In genomic region chr5:115351356-115352195, GRCh38 we compare ENCODE assay signal across 18 cellular contexts. TPM values are rescaled to one million over a fixed set of nuclear protein-coding genes. Genes with fewer than 3 reads are reported as not detected.
DNase-seq lines count a peak whose midpoint lies in the region; FAIRE-seq and TF ChIP-seq lines count a peak whose summit lies in the region.
"Had no signal": no experiment of that assay in that cellular context is flagged by ENCODE, and none has a peak within 500 bp of the region (broad histone marks: within the 10 kb centered on the region; RNA-seq: fewer than 3 reads in every experiment).

No MANE protein-coding gene starts in this region.

- H3K9me3 ChIP-seq in small intestine (ENCODE audit: control insufficient read depth, low read depth) = no peaks in the 10 kb centered on the region
- H3K9me3 ChIP-seq: ovary had no signal

- FAIRE-seq in small intestine (lab: Jason Lieb, UNC) = no peak

- TF ChIP-seq CTCF in epithelial cell of esophagus (IDR thresholded peaks at IDR 0.05; ENCODE audit: insufficient read depth, low read depth, low read length, missing control alignments) (no peak), GM13976 (IDR thresholded peaks at IDR 0.05; ENCODE audit: borderline replicate concordance, control extremely low read depth, extremely low read depth, insufficient read depth, missing control alignments) (no peak)

- DNase-seq in NCI-H1092 treated with DMSO at 0.1 percent for 48 hours (lab: John Stamatoyannopoulos, UW) = peak; percentile 22
- no peak for DNase-seq in NCI-H1092 (lab: John Stamatoyannopoulos, UW)
- peak; percentile 3 for DNase-seq in OCI-M1 (lab: John Stamatoyannopoulos, UW)
- peak; percentile 75 for DNase-seq in epithelial cell of esophagus (ENCODE audit: low read depth)
- peak; percentile 32 for DNase-seq in small intestine
- no peak for DNase-seq in GM13976 (ENCODE audit: low spot score)
- DNase-seq in iPS-NIHi11 (ENCODE audit: low spot score) = no peak
- no peak for DNase-seq in activated naive CD4-positive, alpha-beta T cell treated with anti-CD3 and anti-CD28 coated beads, Interleukin-2, amount 10 ng/mL, durations not matched to agents 7 days and 5 days
- DNase-seq: activated T-cell treated with anti-CD3 and anti-CD28 coated beads, Interleukin-2, amount 50 U/mL, for 1 hour; DMS79 treated with DMSO at 0.1 percent for 48 hours; KG1; NCI-H2107; ovary; Right ventricle myocardium superior; stimulated activated CD4-positive, alpha-beta T cell treated with anti-CD3 and anti-CD28 coated beads, Interleukin-2, amount 100 ng/mL, for 24 hours; stimulated activated naive CD4-positive, alpha-beta T cell treated with Interleukin-2 at 50 U/mL for 16 hours had no signal

- H3K4me1 ChIP-seq in small intestine (ENCODE audit: control insufficient read depth in 2 of 2, insufficient read depth in 1 of 2, low read depth in 1 of 2, low read length in 1 of 2) = peaks cover 0 to 6% of the 10 kb centered on the region in 2 donors

- no peaks in the 10 kb centered on the region for H3K27me3 ChIP-seq in small intestine (ENCODE audit: control insufficient read depth in 2 of 2, insufficient read depth in 2 of 2, low read length in 2 of 2)
- H3K27me3 ChIP-seq: ovary had no signal

- H3K4me1 Mint-ChIP-seq in activated naive CD4-positive, alpha-beta T cell treated with anti-CD3 and anti-CD28 coated beads, Interleukin-2, amount 10 ng/mL, durations not matched to agents 7 days and 5 days = no peaks in the 10 kb centered on the region

- no peaks in the 10 kb centered on the region for H3K36me3 ChIP-seq in small intestine (ENCODE audit: control insufficient read depth in 2 of 2, insufficient read depth in 2 of 2, low read length in 2 of 2)
- H3K36me3 ChIP-seq: ovary had no signal

- no peak overlapping the region for H3K27ac ChIP-seq in small intestine (ENCODE audit: low read depth in 1 of 2, low read length in 1 of 2)
- H3K27ac ChIP-seq: 22Rv1, ovary had no signal

- H3K36me3 Mint-ChIP-seq in activated naive CD4-positive, alpha-beta T cell treated with anti-CD3 and anti-CD28 coated beads, Interleukin-2, amount 10 ng/mL, durations not matched to agents 7 days and 5 days = no peaks in the 10 kb centered on the region

- CTCF ChIA-PET in activated naive CD4-positive, alpha-beta T cell treated with anti-CD3 and anti-CD28 coated beads, Interleukin-2, amount 10 ng/mL, durations not matched to agents 7 days and 5 days (lab: Charles Lee) = no interaction called here

- H3K4me3 Mint-ChIP-seq in activated naive CD4-positive, alpha-beta T cell treated with anti-CD3 and anti-CD28 coated beads, Interleukin-2, amount 10 ng/mL, durations not matched to agents 7 days and 5 days = no peak overlapping the region
- H3K4me3 Mint-ChIP-seq: WTC11 had no signal

- H3K4me3 ChIP-seq in epithelial cell of esophagus (ENCODE audit: low read length) = no peak overlapping the region
- no peak overlapping the region for H3K4me3 ChIP-seq in small intestine (ENCODE audit: low read depth in 1 of 2, low read length in 2 of 2)
- H3K4me3 ChIP-seq: ovary had no signal

- no peaks in the 10 kb centered on the region for H3K9me3 Mint-ChIP-seq in activated naive CD4-positive, alpha-beta T cell treated with anti-CD3 and anti-CD28 coated beads, Interleukin-2, amount 10 ng/mL, durations not matched to agents 7 days and 5 days

- H3K27me3 Mint-ChIP-seq in activated naive CD4-positive, alpha-beta T cell treated with anti-CD3 and anti-CD28 coated beads, Interleukin-2, amount 10 ng/mL, durations not matched to agents 7 days and 5 days = peaks cover 8% of the 10 kb centered on the region

- in situ Hi-C loops in GM13976 (cut with MboI; ENCODE audit: low sequenced_read_pairs, unreplicated experiment) = no loop called here

- H3K27ac Mint-ChIP-seq in activated naive CD4-positive, alpha-beta T cell treated with anti-CD3 and anti-CD28 coated beads, Interleukin-2, amount 10 ng/mL, durations not matched to agents 7 days and 5 days = no peak overlapping the region
- H3K27ac Mint-ChIP-seq: WTC11 had no signal

RNA-seq across cellular contexts. Expression of gene CCDC112, which starts 55.1 kb away (rescaled TPM):
- 1 to 10 TPM; 4.9 to 7.8 (median 7.2) TPM for polyA plus RNA-seq in small intestine

Comparison
In these comparisons a context has a peak if more than half of its experiments do, and no peak if none do; other contexts are left out.
1. DNase-seq: peak in NCI-H1092 treated with DMSO at 0.1 percent for 48 hours (single experiment), OCI-M1 (single experiment), epithelial cell of esophagus (single experiment) and small intestine (single experiment); none in NCI-H1092 (single experiment), GM13976 (single experiment), iPS-NIHi11 (single experiment) and activated naive CD4-positive, alpha-beta T cell treated with anti-CD3 and anti-CD28 coated beads, Interleukin-2, amount 10 ng/mL, durations not matched to agents 7 days and 5 days (single experiment).